ENCODE assay signal across 17 cellular contexts in genomic region chr19:6209233-6209632, GRCh38.
"Had no signal": no experiment of that assay in that cellular context is flagged by ENCODE, and none has a peak within 500 bp of the region (broad histone marks: within the 10 kb centered on the region; RNA-seq: fewer than 3 reads in every experiment).

No MANE protein-coding gene starts in this region.

- H3K4me1 ChIP-seq: heart left ventricle, pancreas, stomach had no signal

- H3K27ac ChIP-seq: brain microvascular endothelial cell, epithelial cell of prostate, heart left ventricle, pancreas, stomach, thoracic aorta had no signal

- H3K4me3 Mint-ChIP-seq: activated CD4-positive, alpha-beta T cell treated with anti-CD3 and anti-CD28 coated beads, Interleukin-2, amount 10 ng/mL, durations not matched to agents 7 days and 5 days; naive B cell had no signal

- H3K9me3 Mint-ChIP-seq: activated CD4-positive, alpha-beta T cell treated with anti-CD3 and anti-CD28 coated beads, Interleukin-2, amount 10 ng/mL, durations not matched to agents 7 days and 5 days; naive B cell had no signal

- H3K9me3 ChIP-seq: heart left ventricle, pancreas, stomach, thoracic aorta had no signal

- H3K4me1 Mint-ChIP-seq: activated CD4-positive, alpha-beta T cell treated with anti-CD3 and anti-CD28 coated beads, Interleukin-2, amount 10 ng/mL, durations not matched to agents 7 days and 5 days had no signal

- H3K27me3 Mint-ChIP-seq: activated CD4-positive, alpha-beta T cell treated with anti-CD3 and anti-CD28 coated beads, Interleukin-2, amount 10 ng/mL, durations not matched to agents 7 days and 5 days had no signal

- DNase-seq: activated CD4-positive, alpha-beta T cell treated with anti-CD3 and anti-CD28 coated beads, Interleukin-2, amount 10 ng/mL, durations not matched to agents 7 days and 5 days; activated CD4-positive, CD25-positive, alpha-beta regulatory T cell; activated CD8-positive, alpha-beta memory T cell treated with anti-CD3 and anti-CD28 coated beads, Interleukin-2, amount 50 U/mL, for 48 hours; activated naive CD4-positive, alpha-beta T cell; anterior cingulate cortex; brain microvascular endothelial cell; effector memory CD4-positive, alpha-beta T cell; heart left ventricle; mammary epithelial cell; naive B cell; stimulated activated CD4-positive, alpha-beta T cell treated with anti-CD3 and anti-CD28 coated beads, Interleukin-12 subunit alpha, Interleukin-12 subunit beta, amount 100 ng/mL, for 4 hours; stimulated activated CD4-positive, alpha-beta T cell treated with anti-CD3 and anti-CD28 coated beads, Interleukin-2, amount 100 ng/mL, for 24 hours; stomach had no signal

- H3K4me3 ChIP-seq: heart left ventricle, pancreas, stomach, thoracic aorta had no signal

- H3K27me3 ChIP-seq: brain microvascular endothelial cell, heart left ventricle, pancreas, stomach had no signal

- ATAC-seq: heart left ventricle, left lobe of liver had no signal

- H3K27ac Mint-ChIP-seq: activated CD4-positive, alpha-beta T cell treated with anti-CD3 and anti-CD28 coated beads, Interleukin-2, amount 10 ng/mL, durations not matched to agents 7 days and 5 days had no signal
